In the genomic region with DNA sequence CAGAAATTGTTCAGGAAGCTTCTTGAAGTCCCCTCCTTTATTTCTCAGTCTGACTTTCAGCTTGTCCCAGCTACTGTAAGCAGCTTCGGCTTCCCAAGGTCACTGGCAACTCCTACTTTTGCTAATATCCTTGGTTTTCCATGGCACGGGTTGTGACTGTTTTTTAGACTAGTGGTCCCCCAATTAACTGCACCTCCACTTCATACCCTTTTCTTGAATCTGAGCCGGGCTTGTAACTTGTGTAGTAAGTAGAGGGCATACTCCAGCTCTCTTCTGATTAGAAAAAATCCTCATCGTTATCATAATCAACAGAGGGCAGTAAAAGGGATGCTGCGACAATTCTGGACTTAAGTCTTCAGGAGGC, we compare ENCODE assay signal across 16 cellular contexts.
A peak's percentile ranks its signal among the peaks of the same experiment; 100 is the strongest.
DNase-seq lines count a peak whose midpoint lies in the region; ATAC-seq and TF ChIP-seq lines count a peak whose summit lies in the region.
"Had no signal": no experiment of that assay in that cellular context is flagged by ENCODE, and none has a peak within 500 bp of the region (broad histone marks: within the 10 kb centered on the region; RNA-seq: fewer than 3 reads in every experiment).

No MANE protein-coding gene starts in this region.

- no peak overlapping the region for H3T11ph ChIP-seq in H9 (ENCODE audit: low read length)

- H3K4me1 ChIP-seq in ACC112 (ENCODE audit: control insufficient read depth, insufficient read depth, low read length, unreplicated experiment) (peaks cover 36% of the 10 kb centered on the region), BLaER1 (peaks cover 85% of the 10 kb centered on the region), PC-3 (ENCODE audit: insufficient read depth, low read length) (peaks cover 23% of the 10 kb centered on the region), H9 (ENCODE audit: insufficient read depth, low read length) (no peaks in the 10 kb centered on the region)

- intact Hi-C loops in PC-3 (cut with micrococcal nuclease), result loop anchor here (1.0 to 5.0 kb wide), 5 partner anchors 103 to 403 kb away; a partner anchor contains a TSS

- H3F3A ChIP-seq in PC-3 (ENCODE audit: low read length, unreplicated experiment), result no peaks in the 10 kb centered on the region

- POLR2A ChIA-PET in PC-3 (lab: Charles Lee; ENCODE audit: unreplicated experiment), result no interaction called here

- H3K27me3 Mint-ChIP-seq in mesothelial cell of epicardium (ENCODE audit: low read depth) (peaks cover 5% of the 10 kb centered on the region), H9 (ENCODE audit: low read depth) (peaks cover 8% of the 10 kb centered on the region; the same call in 1 of the 2 replicates)
- H3K27me3 Mint-ChIP-seq: activated B cell treated with CpG ODN at 0.5 μM for 24 hours had no signal

- peak overlapping the region; percentile 49 for H3K9ac ChIP-seq in BLaER1
- H3K9ac ChIP-seq in PC-3 (ENCODE audit: low read length), result no peak overlapping the region
- no peak overlapping the region for H3K9ac ChIP-seq in H9 (ENCODE audit: extremely low read depth, insufficient read length, low read length)

- H3K4me3 ChIP-seq in ACC112 (ENCODE audit: low read depth, low read length), result no peak overlapping the region
- no peak overlapping the region for H3K4me3 ChIP-seq in BLaER1
- no peak overlapping the region for H3K4me3 ChIP-seq in PC-3 (ENCODE audit: low read length)
- H3K4me3 ChIP-seq: adrenal gland, thyroid gland had no signal

- H3K27ac Mint-ChIP-seq in mesothelial cell of epicardium, result peak overlapping the region; percentile 4
- no peak overlapping the region; a peak in 1 of 7 replicates for H3K27ac Mint-ChIP-seq in H9
- H3K27ac Mint-ChIP-seq: endodermal cell, progenitor cell of endocrine pancreas had no signal

- H3K27me3 ChIP-seq in ACC112 (ENCODE audit: insufficient read depth, low read length), result no peaks in the 10 kb centered on the region
- H3K27me3 ChIP-seq in BLaER1, result no peaks in the 10 kb centered on the region
- no peaks in the 10 kb centered on the region for H3K27me3 ChIP-seq in PC-3 (ENCODE audit: low read length)
- H3K27me3 ChIP-seq in H9 (ENCODE audit: insufficient read depth, low read length), result no peaks in the 10 kb centered on the region
- H3K27me3 ChIP-seq: adrenal gland, thyroid gland had no signal

- no peak for ATAC-seq in PC-3
- ATAC-seq: naive thymus-derived CD8-positive, alpha-beta T cell had no signal

- no peak overlapping the region for H2BK20ac ChIP-seq in H9 (ENCODE audit: low read depth, low read length, poor library complexity, severe bottlenecking)

- no peaks in the 10 kb centered on the region for H3K23me2 ChIP-seq in H9 (ENCODE audit: insufficient read length, low read depth, low read length, poor library complexity, severe bottlenecking)

- no peak overlapping the region for H2BK12ac ChIP-seq in H9 (ENCODE audit: insufficient read length, low read depth, low read length)

- no CpG with 5 or more reads among the region's 5 CpGs for WGBS in H9 (ENCODE audit: extremely low coverage, insufficient read length, low lambda C conversion rate)

- H2AFZ ChIP-seq in ACC112 (ENCODE audit: low read length, unreplicated experiment) (peak overlapping the region; percentile 34), PC-3 (ENCODE audit: low read length) (peak overlapping the region; percentile 42; the same call in 1 of the 2 replicates), H9 (ENCODE audit: low read length) (no peak overlapping the region)

- DNase-seq in PC-3 (no peak), mesothelial cell of epicardium (ENCODE audit: low spot score in 2 of 2, unreplicated experiment in 2 of 2) (no peak), GOT3 (lab: John Stamatoyannopoulos, UW) (no peak), H9 (no peak)
- DNase-seq in activated T-cell treated with anti-CD3 and anti-CD28 coated beads, Interleukin-2, amount 50 U/mL, for 1 hour, result no peak
- DNase-seq: cortex of kidney, NCI-H187 treated with DMSO at 0.1 percent for 48 hours, NCI-H2227 treated with DMSO at 0.1 percent for 48 hours had no signal

- H3K36me3 ChIP-seq in ACC112 (ENCODE audit: insufficient read depth, low read length) (no peaks in the 10 kb centered on the region), BLaER1 (no peaks in the 10 kb centered on the region), PC-3 (ENCODE audit: low read depth, low read length) (no peaks in the 10 kb centered on the region)
- H3K36me3 ChIP-seq: adrenal gland, thyroid gland had no signal

- H3K79me2 ChIP-seq in ACC112 (ENCODE audit: control insufficient read depth, insufficient read depth, low read length, unreplicated experiment) (no peaks in the 10 kb centered on the region), PC-3 (ENCODE audit: low read length) (no peaks in the 10 kb centered on the region), H9 (ENCODE audit: insufficient read depth, low read length) (no peaks in the 10 kb centered on the region; the same call in 1 of the 2 replicates)

- H3K79me1 ChIP-seq in H9 (ENCODE audit: insufficient read depth, low read depth, low read length, poor library complexity, severe bottlenecking), result no peaks in the 10 kb centered on the region

- H3K18ac ChIP-seq in H9 (ENCODE audit: insufficient read length, low read depth, low read length), result no peak overlapping the region

- H2BK15ac ChIP-seq in H9 (ENCODE audit: low read depth, low read length), result no peak overlapping the region

- H3K14ac ChIP-seq in H9 (ENCODE audit: insufficient read depth, low read length), result no peak overlapping the region

- H3K9me2 ChIP-seq in PC-3 (replicated peaks; ENCODE audit: low read length), result no peaks in the 10 kb centered on the region

- no peak overlapping the region for H3K4me3 Mint-ChIP-seq in mesothelial cell of epicardium
- no peak overlapping the region for H3K4me3 Mint-ChIP-seq in H9
- H3K4me3 Mint-ChIP-seq: activated B cell treated with CpG ODN at 0.5 μM for 24 hours; endodermal cell; naive thymus-derived CD8-positive, alpha-beta T cell had no signal

- no peak overlapping the region for H2BK5ac ChIP-seq in H9 (ENCODE audit: insufficient read length, low read length)

- no peak overlapping the region for H4K5ac ChIP-seq in H9 (ENCODE audit: insufficient read length, low read depth, low read length)

- H3K36me3 Mint-ChIP-seq in mesothelial cell of epicardium (no peaks in the 10 kb centered on the region), H9 (ENCODE audit: insufficient read depth in 1 of 3, low read depth in 3 of 3) (no peaks in the 10 kb centered on the region)

- peak overlapping the region; percentile 64 for H3K4me2 ChIP-seq in BLaER1
- H3K4me2 ChIP-seq in PC-3 (ENCODE audit: low read length), result no peak overlapping the region
- H3K4me2 ChIP-seq in H9 (ENCODE audit: insufficient read depth, insufficient read length, low read length), result no peak overlapping the region

- no peak overlapping the region for H3K4ac ChIP-seq in H9 (ENCODE audit: low read depth, low read length)

- H3K4me1 Mint-ChIP-seq in mesothelial cell of epicardium (peaks cover 17% of the 10 kb centered on the region), H9 (peaks cover 5% of the 10 kb centered on the region in 2 experiments; a peak in 3 of 4 replicates)

- H3K9me3 ChIP-seq in BLaER1 (no peaks in the 10 kb centered on the region), PC-3 (ENCODE audit: low read length) (no peaks in the 10 kb centered on the region), H9 (ENCODE audit: control insufficient read depth, low read depth, low read length) (no peaks in the 10 kb centered on the region)
- H3K9me3 ChIP-seq: adrenal gland, thyroid gland had no signal

- H3K56ac ChIP-seq in H9 (ENCODE audit: insufficient read length, low read depth, low read length), result no peak overlapping the region

- no peak overlapping the region for H4K8ac ChIP-seq in H9 (replicated peaks; ENCODE audit: insufficient read length, low read depth, low read length)

- H4K20me1 ChIP-seq in BLaER1, result no peaks in the 10 kb centered on the region
- H4K20me1 ChIP-seq in PC-3 (ENCODE audit: low read length), result no peaks in the 10 kb centered on the region
- H4K20me1 ChIP-seq in H9 (ENCODE audit: control insufficient read depth, insufficient read depth, insufficient read length), result no peaks in the 10 kb centered on the region

- no peak overlapping the region for H2AK5ac ChIP-seq in H9 (ENCODE audit: insufficient read length, low read length)

- no peak overlapping the region for H2BK120ac ChIP-seq in H9 (ENCODE audit: low read depth, low read length, poor library complexity, severe bottlenecking)

- BruUV-seq in PC-3 (replicated peaks; lab: Mats Ljungman, UMichigan), result no TSS peak

- H3K27ac ChIP-seq in ACC112 (ENCODE audit: low read depth, low read length) (no peak overlapping the region), BLaER1 (peak overlapping the region; percentile 66), PC-3 (ENCODE audit: low read length) (no peak overlapping the region), H9 (ENCODE audit: insufficient read length, low read depth, low read length) (no peak overlapping the region)
- H3K27ac ChIP-seq: adrenal gland, thyroid gland had no signal

- TF ChIP-seq CTCF in PC-3 (conservative IDR thresholded peaks at IDR 0.05; ENCODE audit: low read depth, low read length), result no peak
- no peak for TF ChIP-seq CTCF in mesothelial cell of epicardium (IDR thresholded peaks at IDR 0.05; ENCODE audit: unreplicated experiment)
- TF ChIP-seq CTCF in H9 (conservative IDR thresholded peaks at IDR 0.05), result no peak

- no peaks in the 10 kb centered on the region for H3K9me3 Mint-ChIP-seq in mesothelial cell of epicardium
- no peaks in the 10 kb centered on the region for H3K9me3 Mint-ChIP-seq in H9
- H3K9me3 Mint-ChIP-seq: activated B cell treated with CpG ODN at 0.5 μM for 24 hours, endodermal cell had no signal

- H3K23ac ChIP-seq in H9 (ENCODE audit: insufficient read length, low read depth, low read length), result no peak overlapping the region

- CTCF ChIA-PET in PC-3 (lab: Charles Lee), result no interaction called here

- no peak overlapping the region for H4K91ac ChIP-seq in H9 (ENCODE audit: insufficient read length, low read depth, low read length)
